In the genomic region with DNA sequence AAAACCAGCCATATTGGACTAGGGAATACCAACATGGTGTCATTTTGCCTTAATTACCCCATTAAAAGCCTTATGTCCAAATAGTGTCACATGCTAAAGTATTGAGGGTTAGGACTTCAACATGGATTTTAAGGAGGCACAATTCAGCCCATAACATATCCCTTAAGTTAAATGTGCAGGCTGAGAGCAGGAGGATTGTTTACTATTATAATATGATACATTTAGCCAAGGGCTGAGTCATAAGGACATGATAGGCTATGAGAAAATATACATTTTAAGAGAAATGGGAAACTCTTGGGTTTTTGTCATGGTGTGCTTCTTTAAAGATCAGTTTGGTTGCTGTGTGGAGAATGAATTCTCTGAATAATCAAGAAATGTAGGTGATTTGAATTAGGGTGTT, we compare ENCODE assay signal across 28 cellular contexts.
"Had no signal": no experiment of that assay in that cellular context is flagged by ENCODE, and none has a peak within 500 bp of the region (broad histone marks: within the 10 kb centered on the region; RNA-seq: fewer than 3 reads in every experiment).

No MANE protein-coding gene starts in this region.

- ATAC-seq: activated CD4-positive, alpha-beta T cell treated with anti-CD3 and anti-CD28 coated beads for 36 hours; activated CD8-positive, alpha-beta memory T cell treated with anti-CD3 and anti-CD28 coated beads, Interleukin-2, amount 10 ng/mL, durations not matched to agents 7 days and 5 days; activated CD8-positive, alpha-beta T cell treated with anti-CD3 and anti-CD28 coated beads, Interleukin-2, amount 10 ng/mL, durations not matched to agents 7 days and 5 days; activated naive CD4-positive, alpha-beta T cell treated with anti-CD3 and anti-CD28 coated beads, Interleukin-2, amount 50 U/mL, for 72 hours; effector memory CD8-positive, alpha-beta T cell had no signal

- H3K9me3 ChIP-seq: esophagus muscularis mucosa had no signal

- H3K4me3 ChIP-seq: esophagus muscularis mucosa had no signal

- H3K27me3 ChIP-seq: brain microvascular endothelial cell, esophagus muscularis mucosa had no signal

- FAIRE-seq: astrocyte, colon, frontal cortex had no signal

- DNase-seq: activated CD4-positive, alpha-beta memory T cell treated with anti-CD3 and anti-CD28 coated beads for 36 hours; activated CD4-positive, alpha-beta T cell treated with anti-CD3 and anti-CD28 coated beads for 36 hours; activated CD4-positive, CD25-positive, alpha-beta regulatory T cell; activated CD4-positive, CD25-positive, alpha-beta regulatory T cell treated with anti-CD3 and anti-CD28 coated beads, Interleukin-2, amount 50 U/mL, for 72 hours; activated CD8-positive, alpha-beta memory T cell treated with anti-CD3 and anti-CD28 coated beads, Interleukin-2, amount 10 ng/mL, durations not matched to agents 7 days and 5 days; activated CD8-positive, alpha-beta memory T cell treated with anti-CD3 and anti-CD28 coated beads, Interleukin-2, amount 50 U/mL, for 4 hours; activated CD8-positive, alpha-beta T cell treated with anti-CD3 and anti-CD28 coated beads, Interleukin-2, amount 10 ng/mL, durations not matched to agents 7 days and 5 days; activated effector memory CD4-positive, alpha-beta T cell treated with anti-CD3 and anti-CD28 coated beads, Interleukin-2, amount 50 U/mL, for 16 hours; activated naive CD4-positive, alpha-beta T cell treated with anti-CD3 and anti-CD28 coated beads, Interleukin-2, amount 10 ng/mL, durations not matched to agents 7 days and 5 days; activated naive CD8-positive, alpha-beta T cell treated with anti-CD3 and anti-CD28 coated beads, Interleukin-2, amount 10 ng/mL, durations not matched to agents 7 days and 5 days; activated T-cell treated with anti-CD3 and anti-CD28 coated beads, Interleukin-2, amount 50 U/mL, for 1 hour; activated T-cell treated with anti-CD3 and anti-CD28 coated beads, Interleukin-2, amount 50 U/mL, for 48 hours; amniotic stem cell; anterior cingulate cortex; brain microvascular endothelial cell; caudate nucleus; cortex of kidney; dermis blood vessel endothelial cell; effector CD4-positive, alpha-beta T cell; effector memory CD8-positive, alpha-beta T cell; erythroblast; head of caudate nucleus; T-helper 2 cell had no signal

- H3K36me3 ChIP-seq: brain microvascular endothelial cell, esophagus muscularis mucosa had no signal

- H3K27ac ChIP-seq: brain microvascular endothelial cell, esophagus muscularis mucosa had no signal
